Comparison of ENCODE assay signal across 8 cellular contexts in genomic region chr12:32107376-32108267, GRCh38. TPM values are rescaled to one million over a fixed set of nuclear protein-coding genes. Genes with fewer than 3 reads are reported as not detected.
A peak's percentile ranks its signal among the peaks of the same experiment; 100 is the strongest.
DNase-seq lines count a peak whose midpoint lies in the region; ATAC-seq and TF ChIP-seq lines count a peak whose summit lies in the region.

No MANE protein-coding gene starts in this region.

- H3K4me3 ChIP-seq in fibroblast of villous mesenchyme (ENCODE audit: low read depth, low read length) = peak overlapping the region; percentile 94

- peak overlapping the region; percentile 0 for H3K27ac ChIP-seq in H9 (ENCODE audit: insufficient read length, low read depth, low read length)

- H4K20me1 ChIP-seq in H9 (ENCODE audit: control insufficient read depth, insufficient read depth, insufficient read length) = no peaks in the 10 kb centered on the region

- no peaks in the 10 kb centered on the region for H3K27me3 ChIP-seq in H9 (ENCODE audit: insufficient read depth, low read length)

- no peak overlapping the region for H3T11ph ChIP-seq in H9 (ENCODE audit: low read length)

- H3K9me3 ChIP-seq in H9 (ENCODE audit: control insufficient read depth, low read depth, low read length) = no peaks in the 10 kb centered on the region

- peaks cover 9% of the 10 kb centered on the region for H3K23me2 ChIP-seq in H9 (ENCODE audit: insufficient read length, low read depth, low read length, poor library complexity, severe bottlenecking)

- H3K9ac ChIP-seq in H9 (ENCODE audit: extremely low read depth, insufficient read length, low read length) = peak overlapping the region; percentile 59

- intact Hi-C loops in activated T-helper 2 cell treated with anti-CD3 and anti-CD28 coated beads, Interferon-gamma antibody, Interleukin-2, Interleukin-4, amounts not matched to agents 10 μg/mL and 5 μg/mL and 100 μg/mL, durations not matched to agents 14 hours and 24 hours and 36 hours (cut with micrococcal nuclease) = loop anchor here (1.0 to 2.0 kb wide), 4 partner anchors 13 to 455 kb away; partner anchors contain the start of gene RESF1

- DNase-seq in D341Med (ENCODE audit: low spot score) (peak; percentile 41), H9 (no peak), NCI-H69 (lab: John Stamatoyannopoulos, UW) (peak; percentile 90), fibroblast of villous mesenchyme (ENCODE audit: low read depth) (peak; percentile 49), omental fat pad (ENCODE audit: low spot score) (no peak), left lobe of liver (ENCODE audit: low spot score) (no peak), 8988T (no peak)
- no peak for DNase-seq in activated T-helper 2 cell treated with anti-CD3 and anti-CD28 coated beads, Interferon-gamma antibody, Interleukin-2, Interleukin-4, amounts not matched to agents 10 μg/mL and 5 μg/mL and 100 μg/mL, durations not matched to agents 14 hours and 24 hours and 36 hours (ENCODE audit: low spot score)

- H2BK5ac ChIP-seq in H9 (ENCODE audit: insufficient read length, low read length) = no peak overlapping the region

- ATAC-seq in omental fat pad (ENCODE audit: low FRiP score) (peak; percentile 49), left lobe of liver (no peak)

- 0 out of 2 replicates have a peak, but pooled peaks cover 2% of the 10 kb centered on the region for H3K4me1 ChIP-seq in H9 (ENCODE audit: insufficient read depth, low read length)

- peaks cover 20% of the 10 kb centered on the region; the same call in 1 of the 2 replicates for H3K79me2 ChIP-seq in H9 (ENCODE audit: insufficient read depth, low read length)

- no peak overlapping the region for H2BK12ac ChIP-seq in H9 (ENCODE audit: insufficient read length, low read depth, low read length)

- no peak overlapping the region for H2AK5ac ChIP-seq in H9 (ENCODE audit: insufficient read length, low read length)

- H3K56ac ChIP-seq in H9 (ENCODE audit: insufficient read length, low read depth, low read length) = no peak overlapping the region

- TF ChIP-seq CTCF in H9 (conservative IDR thresholded peaks at IDR 0.05) = no peak
- TF ChIP-seq CTCF in fibroblast of villous mesenchyme (IDR thresholded peaks at IDR 0.05; ENCODE audit: insufficient read depth, low read depth, low read length) = no peak
- TF ChIP-seq CTCF in omental fat pad (IDR thresholded peaks at IDR 0.05) = no peak

- no peaks in the 10 kb centered on the region for H3K9me3 Mint-ChIP-seq in H9
- no peaks in the 10 kb centered on the region for H3K9me3 Mint-ChIP-seq in activated T-helper 2 cell treated with anti-CD3 and anti-CD28 coated beads, Interferon-gamma antibody, Interleukin-2, Interleukin-4, amounts not matched to agents 10 μg/mL and 5 μg/mL and 100 μg/mL, durations not matched to agents 14 hours and 24 hours and 36 hours

- no peak overlapping the region for H4K8ac ChIP-seq in H9 (replicated peaks; ENCODE audit: insufficient read length, low read depth, low read length)

- H3K36me3 Mint-ChIP-seq in H9 (ENCODE audit: insufficient read depth in 1 of 3, low read depth in 3 of 3) = peaks cover 10 to 36% (median 22%) of the 10 kb centered on the region in 3 experiments
- H3K36me3 Mint-ChIP-seq in activated T-helper 2 cell treated with anti-CD3 and anti-CD28 coated beads, Interferon-gamma antibody, Interleukin-2, Interleukin-4, amounts not matched to agents 10 μg/mL and 5 μg/mL and 100 μg/mL, durations not matched to agents 14 hours and 24 hours and 36 hours (ENCODE audit: low read depth) = no peaks in the 10 kb centered on the region

- H3K27ac Mint-ChIP-seq in H9 = peak overlapping the region; percentile 98 to 99 (median 98)
- peak overlapping the region; percentile 81 for H3K27ac Mint-ChIP-seq in activated T-helper 2 cell treated with anti-CD3 and anti-CD28 coated beads, Interferon-gamma antibody, Interleukin-2, Interleukin-4, amounts not matched to agents 10 μg/mL and 5 μg/mL and 100 μg/mL, durations not matched to agents 14 hours and 24 hours and 36 hours

- peak overlapping the region; percentile 98 to 99 for H3K4me3 Mint-ChIP-seq in H9
- H3K4me3 Mint-ChIP-seq in activated T-helper 2 cell treated with anti-CD3 and anti-CD28 coated beads, Interferon-gamma antibody, Interleukin-2, Interleukin-4, amounts not matched to agents 10 μg/mL and 5 μg/mL and 100 μg/mL, durations not matched to agents 14 hours and 24 hours and 36 hours (ENCODE audit: low read depth) = peak overlapping the region; percentile 91

- H3K79me1 ChIP-seq in H9 (ENCODE audit: insufficient read depth, low read depth, low read length, poor library complexity, severe bottlenecking) = no peaks in the 10 kb centered on the region

- H3K4ac ChIP-seq in H9 (ENCODE audit: low read depth, low read length) = no peak overlapping the region

- no CpG with 5 or more reads among the region's 14 CpGs for WGBS in H9 (ENCODE audit: extremely low coverage, insufficient read length, low lambda C conversion rate)

- H2AFZ ChIP-seq in H9 (ENCODE audit: low read length) = no peak overlapping the region

- H3K4me1 Mint-ChIP-seq in H9 = peaks cover 33 to 36% of the 10 kb centered on the region in 2 experiments
- H3K4me1 Mint-ChIP-seq in activated T-helper 2 cell treated with anti-CD3 and anti-CD28 coated beads, Interferon-gamma antibody, Interleukin-2, Interleukin-4, amounts not matched to agents 10 μg/mL and 5 μg/mL and 100 μg/mL, durations not matched to agents 14 hours and 24 hours and 36 hours (ENCODE audit: low read depth) = peaks cover 26% of the 10 kb centered on the region

- no peak overlapping the region for H3K18ac ChIP-seq in H9 (ENCODE audit: insufficient read length, low read depth, low read length)

- H2BK120ac ChIP-seq in H9 (ENCODE audit: low read depth, low read length, poor library complexity, severe bottlenecking) = no peak overlapping the region

- no peak overlapping the region for H3K23ac ChIP-seq in H9 (ENCODE audit: insufficient read length, low read depth, low read length)

- H4K91ac ChIP-seq in H9 (ENCODE audit: insufficient read length, low read depth, low read length) = no peak overlapping the region

- H3K27me3 Mint-ChIP-seq in H9 (ENCODE audit: low read depth) = peaks cover 2% of the 10 kb centered on the region; the same call in 1 of the 2 replicates
- peaks cover 14% of the 10 kb centered on the region for H3K27me3 Mint-ChIP-seq in activated T-helper 2 cell treated with anti-CD3 and anti-CD28 coated beads, Interferon-gamma antibody, Interleukin-2, Interleukin-4, amounts not matched to agents 10 μg/mL and 5 μg/mL and 100 μg/mL, durations not matched to agents 14 hours and 24 hours and 36 hours (ENCODE audit: low read depth)

- no peak overlapping the region for H4K5ac ChIP-seq in H9 (ENCODE audit: insufficient read length, low read depth, low read length)

- peak overlapping the region; percentile 89 for H3K4me2 ChIP-seq in H9 (ENCODE audit: insufficient read depth, insufficient read length, low read length)

- H3K14ac ChIP-seq in H9 (ENCODE audit: insufficient read depth, low read length) = peak overlapping the region; percentile 90

- no peak overlapping the region for H2BK20ac ChIP-seq in H9 (ENCODE audit: low read depth, low read length, poor library complexity, severe bottlenecking)

- no peak overlapping the region for H2BK15ac ChIP-seq in H9 (ENCODE audit: low read depth, low read length)

RNA-seq across cellular contexts. Expression of gene BICD1, which starts 1.0 kb away (rescaled TPM):
- total RNA-seq in H9 (2021) = 128 and 134 TPM in 2 replicates
- total RNA-seq in activated T-helper 2 cell treated with anti-CD3 and anti-CD28 coated beads, Interferon-gamma antibody, Interleukin-2, Interleukin-4, amounts not matched to agents 10 μg/mL and 5 μg/mL and 100 μg/mL, durations not matched to agents 14 hours and 24 hours and 36 hours = 8.0 and 8.8 TPM in 2 replicates
- 18.4 and 24.6 TPM in 2 replicates for total RNA-seq in fibroblast of villous mesenchyme
- total RNA-seq in omental fat pad = 10 to 100 TPM in 1 of 4 donors, 1 to 10 TPM in 3; 8.0 to 19.2 (median 9.1) TPM
- 0.91 TPM for total RNA-seq in left lobe of liver

Comparison
In these comparisons a context has a peak if more than half of its experiments do, and no peak if none do; other contexts are left out.
1. DNase-seq: peak in D341Med (single experiment), NCI-H69 (single experiment) and fibroblast of villous mesenchyme (single experiment); none in H9 (single experiment), activated T-helper 2 cell treated with anti-CD3 and anti-CD28 coated beads, Interferon-gamma antibody, Interleukin-2, Interleukin-4, amounts not matched to agents 10 μg/mL and 5 μg/mL and 100 μg/mL, durations not matched to agents 14 hours and 24 hours and 36 hours (single experiment), omental fat pad (single experiment), left lobe of liver (single experiment) and 8988T (single experiment).